In genomic region chr4:79472693-79473552, GRCh38 we compare ENCODE assay signal across 19 cellular contexts.
"Had no signal": no experiment of that assay in that cellular context is flagged by ENCODE, and none has a peak within 500 bp of the region (broad histone marks: within the 10 kb centered on the region; RNA-seq: fewer than 3 reads in every experiment).

No MANE protein-coding gene starts in this region.

- DNase-seq: activated CD4-positive, alpha-beta T cell treated with anti-CD3 and anti-CD28 coated beads for 4 hours; activated CD8-positive, alpha-beta memory T cell treated with anti-CD3 and anti-CD28 coated beads, Interleukin-2, amount 50 U/mL, for 4 hours; activated CD8-positive, alpha-beta T cell treated with anti-CD3 and anti-CD28 coated beads, Interleukin-2, amount 10 ng/mL, durations not matched to agents 7 days and 5 days; activated effector memory CD4-positive, alpha-beta T cell treated with anti-CD3 and anti-CD28 coated beads, Interleukin-2, amount 50 U/mL, for 16 hours; activated T-cell treated with anti-CD3 and anti-CD28 coated beads, Interleukin-2, amount 50 U/mL, for 48 hours; dorsolateral prefrontal cortex; endodermal cell; hippocampal formation; mucosa of descending colon; naive thymus-derived CD4-positive, alpha-beta T cell; retina; stimulated activated CD4-positive, alpha-beta T cell treated with anti-CD3 and anti-CD28 coated beads, Interleukin-2, amount 100 ng/mL, for 48 hours; thyroid gland had no signal

- H3K9me3 Mint-ChIP-seq: activated naive CD4-positive, alpha-beta T cell treated with anti-CD3 and anti-CD28 coated beads, Interleukin-2, amount 50 U/mL, for 24 hours; endodermal cell; stimulated activated memory B cell treated with anti-CD40 and anti-IgM and Interleukin-4, amounts not matched to agents 10 μg/mL and 1 μg/mL and 100 μg/mL, for 72 hours had no signal

- H3K4me1 ChIP-seq: parathyroid adenoma, thyroid gland had no signal

- H3K9me3 ChIP-seq: mucosa of descending colon, neutrophil, thyroid gland had no signal

- H3K36me3 ChIP-seq: cardiac muscle cell, neutrophil, thyroid gland had no signal

- H3K79me2 ChIP-seq: parathyroid adenoma had no signal

- ATAC-seq: activated CD8-positive, alpha-beta T cell treated with anti-CD3 and anti-CD28 coated beads, Interleukin-2, amount 10 ng/mL, durations not matched to agents 7 days and 5 days; left lobe of liver; mucosa of descending colon; naive thymus-derived CD4-positive, alpha-beta T cell; stimulated activated memory B cell treated with anti-CD40 and anti-IgM and Interleukin-4, amounts not matched to agents 10 μg/mL and 1 μg/mL and 100 μg/mL, for 72 hours had no signal

- H3K4me3 ChIP-seq: cardiac muscle cell, dorsolateral prefrontal cortex, mucosa of descending colon, thyroid gland had no signal

- H3K27me3 ChIP-seq: cardiac muscle cell, dorsolateral prefrontal cortex, neutrophil, thyroid gland had no signal

- H3K36me3 Mint-ChIP-seq: activated naive CD4-positive, alpha-beta T cell treated with anti-CD3 and anti-CD28 coated beads, Interleukin-2, amount 50 U/mL, for 24 hours; naive thymus-derived CD4-positive, alpha-beta T cell; stimulated activated memory B cell treated with anti-CD40 and anti-IgM and Interleukin-4, amounts not matched to agents 10 μg/mL and 1 μg/mL and 100 μg/mL, for 72 hours had no signal

- H3K27ac Mint-ChIP-seq: activated CD8-positive, alpha-beta T cell treated with anti-CD3 and anti-CD28 coated beads, Interleukin-2, amount 10 ng/mL, durations not matched to agents 7 days and 5 days; activated naive CD4-positive, alpha-beta T cell treated with anti-CD3 and anti-CD28 coated beads, Interleukin-2, amount 50 U/mL, for 24 hours; endodermal cell; naive thymus-derived CD4-positive, alpha-beta T cell; stimulated activated memory B cell treated with anti-CD40 and anti-IgM and Interleukin-4, amounts not matched to agents 10 μg/mL and 1 μg/mL and 100 μg/mL, for 72 hours had no signal

- H3K27ac ChIP-seq: cardiac muscle cell, dorsolateral prefrontal cortex, neutrophil, parathyroid adenoma, thyroid gland had no signal

- H3K9ac ChIP-seq: parathyroid adenoma had no signal

- H2AFZ ChIP-seq: parathyroid adenoma had no signal
